8 cellular contexts compared by ENCODE assay signal in the genomic region with DNA sequence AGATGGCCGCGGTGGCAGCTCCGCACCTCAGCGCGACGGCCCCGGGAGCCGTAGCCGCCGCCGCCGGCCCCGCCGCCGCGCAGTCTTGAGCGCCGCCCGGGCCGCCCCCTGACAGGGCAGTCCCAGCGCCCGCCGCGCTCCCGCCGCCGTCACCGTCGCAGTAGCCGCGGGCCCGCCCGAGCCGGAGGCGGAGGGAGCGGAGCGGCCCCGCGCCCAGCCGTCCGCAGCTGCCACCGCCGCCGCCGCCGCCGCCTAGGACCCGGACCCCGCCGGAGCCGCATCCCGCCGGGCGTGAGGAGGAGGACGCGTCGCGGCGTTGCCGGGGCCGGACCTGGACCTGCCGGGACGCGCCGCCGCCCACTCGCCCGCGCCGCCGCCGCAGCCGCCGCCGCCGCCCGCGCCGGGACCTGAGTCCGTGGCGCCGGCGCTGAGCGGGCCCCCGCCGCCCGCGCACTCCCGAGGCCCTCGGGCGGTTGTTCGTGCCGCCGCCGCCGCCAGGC.
DNase-seq lines count a peak whose midpoint lies in the region; ATAC-seq and TF ChIP-seq lines count a peak whose summit lies in the region.

No MANE protein-coding gene starts in this region.

- ATAC-seq in GM19452 (IDR thresholded peaks at IDR 0.05; ENCODE audit: unreplicated experiment) (peak; percentile 21), HG03565 (IDR thresholded peaks at IDR 0.05; ENCODE audit: unreplicated experiment) (peak; percentile 20), GM18502 (IDR thresholded peaks at IDR 0.05; ENCODE audit: poor library complexity, unreplicated experiment) (no peak)

- DNase-seq in AG04449 (ENCODE audit: low read depth, low spot score) (no peak), choroid plexus epithelial cell (ENCODE audit: low read depth) (no peak), retinal pigment epithelial cell (ENCODE audit: low read depth) (no peak), pons (ENCODE audit: low spot score) (no peak), NCI-H748 (lab: John Stamatoyannopoulos, UW; ENCODE audit: unreplicated experiment) (no peak)

- CTCF ChIA-PET in AG04449 (lab: Yijun Ruan, JAX): interaction anchor here (1.0 to 1.3 kb wide), 2 partner anchors 55 to 61 kb away, joined by 4 to 6 read pairs; no protein-coding TSS in a partner anchor

- POLR2A ChIA-PET in AG04449 (lab: Yijun Ruan, JAX): interaction anchor here (0.6 to 1.7 kb wide), 40 partner anchors 8 to 1502 kb away, joined by 3 to 11 read pairs (median 4); no protein-coding TSS in a partner anchor

- TF ChIP-seq CTCF in AG04449 (IDR thresholded peaks at IDR 0.05; ENCODE audit: insufficient read depth, low read length, missing control alignments) (no peak), choroid plexus epithelial cell (conservative IDR thresholded peaks at IDR 0.05; ENCODE audit: low read depth, low read length) (no peak), retinal pigment epithelial cell (conservative IDR thresholded peaks at IDR 0.05; ENCODE audit: low read depth, low read length) (no peak)

- H3K4me3 ChIP-seq in AG04449 (ENCODE audit: low read depth, low read length): peak overlapping the region; percentile 76
- H3K4me3 ChIP-seq in choroid plexus epithelial cell (ENCODE audit: low read depth, low read length): peak overlapping the region; percentile 70
- peak overlapping the region; percentile 19 for H3K4me3 ChIP-seq in retinal pigment epithelial cell (ENCODE audit: low read length)

Comparison
In these comparisons a context has a peak if more than half of its experiments do, and no peak if none do; other contexts are left out.
1. H3K4me3 ChIP-seq: peak in every context shown above with its lines; median percentile 76 in AG04449; 70 in choroid plexus epithelial cell; 19 in retinal pigment epithelial cell.